Comparison of ENCODE assay signal across 9 cellular contexts in the genomic region with DNA sequence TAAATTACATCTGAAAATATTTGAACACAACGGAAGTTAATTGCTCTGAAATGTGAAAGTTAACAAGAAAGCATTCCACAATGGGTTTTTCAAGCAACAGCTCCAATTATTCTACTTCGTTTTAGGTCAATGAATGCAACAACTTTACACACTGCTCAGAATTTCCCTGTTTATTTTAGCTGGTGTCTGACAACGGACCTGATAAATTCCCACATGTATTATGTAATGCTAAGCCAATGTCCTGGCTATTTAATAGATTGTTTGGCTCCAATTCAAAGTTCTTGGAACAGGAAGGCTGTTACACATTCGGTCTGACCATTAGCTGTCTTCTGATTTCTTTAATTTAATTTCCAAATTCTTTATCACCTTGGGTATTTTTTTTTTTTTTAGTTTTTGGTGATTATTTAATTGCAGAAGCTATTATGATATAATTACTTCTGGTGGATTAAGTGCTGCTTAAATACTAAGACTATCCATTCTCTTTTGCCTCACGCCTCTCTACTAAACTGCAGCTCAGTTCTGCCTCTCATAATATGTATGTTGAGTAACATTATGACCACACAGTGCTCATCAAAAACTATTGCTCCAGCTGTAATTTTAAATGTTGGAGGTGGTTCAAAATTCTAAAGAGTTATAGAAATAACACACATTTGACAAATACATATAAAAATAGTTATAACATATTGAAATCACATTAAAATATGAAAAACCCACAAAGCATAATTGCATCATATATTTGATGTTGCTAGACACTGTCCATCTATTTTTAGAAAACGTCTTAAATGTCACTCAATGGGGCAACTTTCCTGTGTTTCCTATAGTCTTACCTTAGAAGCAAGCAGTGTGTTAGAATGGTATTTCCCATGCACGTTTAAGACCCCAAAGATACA. TPM values are rescaled to one million over a fixed set of nuclear protein-coding genes. Genes with fewer than 3 reads are reported as not detected.
DNase-seq lines count a peak whose midpoint lies in the region; ATAC-seq and TF ChIP-seq lines count a peak whose summit lies in the region.
"Had no signal": no experiment of that assay in that cellular context is flagged by ENCODE, and none has a peak within 500 bp of the region (broad histone marks: within the 10 kb centered on the region; RNA-seq: fewer than 3 reads in every experiment).

No MANE protein-coding gene starts in this region.

- intact Hi-C loops in Right ventricle myocardium inferior (cut with DNase I) (loop anchor here (5.0 kb wide), 2 partner anchors 38 to 83 kb away; no protein-coding TSS in a partner anchor), cardiac septum (cut with DNase I) (no loop called here), body of pancreas (cut with DNase I) (no loop called here), right lobe of liver (cut with DNase I) (no loop called here), aorta (cut with DNase I) (loop anchor here (5.0 kb wide), 3 partner anchors 38 to 93 kb away; no protein-coding TSS in a partner anchor)

- WGBS in body of pancreas, 2 donors: 22 to 25% methylated on average over 7 of the region's 7 CpGs
- 13% methylated on average over 7 of the region's 7 CpGs for WGBS in right lobe of liver (ENCODE audit: insufficient coverage, low coverage, low lambda C conversion rate, missing lambda C conversion rate)
- WGBS in aorta, 2 donors: 16 to 18% methylated on average over 7 of the region's 7 CpGs

- no peaks in the 10 kb centered on the region for H3K27me3 ChIP-seq in body of pancreas
- H3K27me3 ChIP-seq in right lobe of liver: peaks cover 0 to 4% of the 10 kb centered on the region in 2 donors
- H3K27me3 ChIP-seq in aorta (ENCODE audit: control insufficient read depth in 1 of 2, insufficient read depth in 2 of 2, low read length in 1 of 2): no peaks in the 10 kb centered on the region

- TF ChIP-seq CTCF in body of pancreas (IDR thresholded peaks at IDR 0.05) (no peak), right lobe of liver (IDR thresholded peaks at IDR 0.05) (no peak)

- H3K27ac ChIP-seq in body of pancreas (peak overlapping the region in 2 of 4 donors; percentile 32 to 58), right lobe of liver (peak overlapping the region; percentile 16 to 26 (median 24)), aorta (ENCODE audit: low read depth in 1 of 2, low read length in 2 of 2) (peak overlapping the region; percentile 92 to 96)

- H3K4me1 ChIP-seq in body of pancreas: peaks cover 25% of the 10 kb centered on the region
- no peaks in the 10 kb centered on the region for H3K4me1 ChIP-seq in right lobe of liver
- peaks cover 3% of the 10 kb centered on the region in 2 donors for H3K4me1 ChIP-seq in aorta (ENCODE audit: control insufficient read depth in 1 of 2, insufficient read depth in 2 of 2, low read length in 2 of 2)

- H3K36me3 ChIP-seq in body of pancreas (replicated peaks in 1 of 2; ENCODE audit: insufficient read depth in 1 of 2, low read depth in 2 of 2) (no peaks in the 10 kb centered on the region), right lobe of liver (no peaks in the 10 kb centered on the region), aorta (ENCODE audit: control insufficient read depth in 1 of 2, insufficient read depth in 2 of 2, low read length in 1 of 2) (no peaks in the 10 kb centered on the region)

- H3K4me3 ChIP-seq in body of pancreas (no peak overlapping the region), right lobe of liver (no peak overlapping the region), aorta (ENCODE audit: low read length in 2 of 2) (peak overlapping the region in 1 of 2 donors; percentile 41)

- no peaks in the 10 kb centered on the region for H3K9me3 ChIP-seq in body of pancreas
- H3K9me3 ChIP-seq in right lobe of liver: no peaks in the 10 kb centered on the region
- no peaks in the 10 kb centered on the region for H3K9me3 ChIP-seq in aorta (ENCODE audit: control insufficient read depth, low read length)

- TF ChIP-seq POLR2A in body of pancreas (IDR thresholded peaks at IDR 0.05) (no peak), right lobe of liver (IDR thresholded peaks at IDR 0.05) (no peak)

- DNase-seq in Right ventricle myocardium inferior (ENCODE audit: missing footprints) (no peak), cardiac septum (ENCODE audit: low spot score) (no peak), body of pancreas (peak in 1 of 4 donors; percentile 35), right lobe of liver (no peak), aorta (no peak), 8988T (no peak)
- DNase-seq: CD4-positive, CD25-positive, alpha-beta regulatory T cell had no signal

- ATAC-seq in Right ventricle myocardium inferior (peak; percentile 66), body of pancreas (peak; percentile 96), right lobe of liver (peak; percentile 73 to 77 (median 76)), aorta (ENCODE audit: low FRiP score) (peak; percentile 21), GM19023 (IDR thresholded peaks at IDR 0.05; ENCODE audit: unreplicated experiment) (no peak), HG02588 (IDR thresholded peaks at IDR 0.05; ENCODE audit: unreplicated experiment) (no peak)

RNA-seq across cellular contexts. Expression of gene MEF2C, which starts 57.8 kb away (rescaled TPM):
- total RNA-seq in Right ventricle myocardium inferior: 46.7 TPM
- 64.6 TPM for total RNA-seq in cardiac septum
- 10 to 100 TPM in 1 of 2 donors, 1 to 10 TPM in 1; 7.0 to 23.7 TPM for total RNA-seq in body of pancreas
- 10 to 100 TPM in 2 of 6 experiments, 1 to 10 TPM in 4; 4.4 to 19.4 (median 6.4) TPM for total RNA-seq in right lobe of liver
- total RNA-seq in aorta: 100 to 1,000 TPM; 137 to 186 TPM
- polyA plus RNA-seq in aorta: 10 to 100 TPM; 22.0 to 23.7 TPM

Comparison
In these comparisons a context has a peak if more than half of its experiments do, and no peak if none do; other contexts are left out.
1. intact Hi-C loops: an anchor here in Right ventricle myocardium inferior (5.0 kb wide) and aorta (5.0 kb wide); none called in cardiac septum, body of pancreas and right lobe of liver.
2. ATAC-seq: peak in Right ventricle myocardium inferior (single experiment), body of pancreas (single experiment), right lobe of liver (4 of 4) and aorta (single experiment); none in GM19023 (single experiment) and HG02588 (single experiment).